10 cellular contexts compared by ENCODE assay signal in genomic region chr1:32953495-32953894, GRCh38. TPM values are rescaled to one million over a fixed set of nuclear protein-coding genes. Genes with fewer than 3 reads are reported as not detected.
DNase-seq lines count a peak whose midpoint lies in the region; ATAC-seq and TF ChIP-seq lines count a peak whose summit lies in the region.
"Had no signal": no experiment of that assay in that cellular context is flagged by ENCODE, and none has a peak within 500 bp of the region (broad histone marks: within the 10 kb centered on the region; RNA-seq: fewer than 3 reads in every experiment).

No MANE protein-coding gene starts in this region.

- H3K79me2 ChIP-seq in GM23248 (ENCODE audit: insufficient read depth) = peaks cover 84% of the 10 kb centered on the region

- H3K27ac ChIP-seq in GM23248 = peak overlapping the region; percentile 43

- WGBS in GM23248 (ENCODE audit: low coverage in 1 of 2, low lambda C conversion rate in 2 of 2, missing lambda C conversion rate in 2 of 2), 2 experiments = 0% methylated on average over 1 of the region's 1 CpG

- H3F3A ChIP-seq in GM23248 (ENCODE audit: insufficient read depth) = peaks cover 15% of the 10 kb centered on the region; the same call in 1 of the 2 replicates

- no peak overlapping the region for H3K9ac ChIP-seq in GM23248

- no peak for ATAC-seq in left lobe of liver

- no peaks in the 10 kb centered on the region for H3K27me3 ChIP-seq in GM23248 (replicated peaks; ENCODE audit: insufficient read depth)
- H3K27me3 ChIP-seq: esophagus muscularis mucosa had no signal

- H3K9me2 ChIP-seq in GM23248 (ENCODE audit: insufficient read depth) = no peaks in the 10 kb centered on the region

- no peaks in the 10 kb centered on the region for H3K9me3 ChIP-seq in GM23248 (ENCODE audit: low read depth)
- H3K9me3 ChIP-seq: esophagus muscularis mucosa had no signal

- TF ChIP-seq CTCF in cardiac fibroblast (IDR thresholded peaks at IDR 0.05; ENCODE audit: low read depth, low read length) = no peak

- H2AFZ ChIP-seq in GM23248 = no peak overlapping the region

- in situ Hi-C loops in GM23248 (cut with MboI) = no loop called here

- DNase-seq in GM23248 (peak; percentile 77), RKO (ENCODE audit: low spot score) (peak; percentile 51), cardiac fibroblast (ENCODE audit: low read depth in 2 of 2) (peak; percentile 35 to 88), pulmonary artery endothelial cell (ENCODE audit: low read depth, low spot score) (peak; percentile 47), SW480 (ENCODE audit: low spot score) (no peak), left lobe of liver (ENCODE audit: low spot score) (no peak)
- no peak for DNase-seq in effector CD4-positive, alpha-beta T cell
- DNase-seq: anterior cingulate cortex, NCI-H69 had no signal

- H4K20me1 ChIP-seq in GM23248 (ENCODE audit: insufficient read depth) = 0 out of 2 replicates have a peak, but pooled peaks cover 3% of the 10 kb centered on the region

- H3K4me2 ChIP-seq in GM23248 (ENCODE audit: unreplicated experiment) = peak overlapping the region; percentile 5

- H3K4me3 ChIP-seq in GM23248 = no peak overlapping the region
- no peak overlapping the region for H3K4me3 ChIP-seq in cardiac fibroblast (replicated peaks in 1 of 2; ENCODE audit: low read depth in 2 of 2, low read length in 2 of 2)
- H3K4me3 ChIP-seq: esophagus muscularis mucosa had no signal

- peaks cover 19% of the 10 kb centered on the region for H3K4me1 ChIP-seq in GM23248 (ENCODE audit: insufficient read depth)

- no peaks in the 10 kb centered on the region for H3K36me3 ChIP-seq in GM23248 (ENCODE audit: low read depth)

RNA-seq across cellular contexts. Expression of gene RNF19B, which starts 11.1 kb away (rescaled TPM):
- 9.5 and 11.1 TPM in 2 replicates for total RNA-seq in GM23248 (2014; rRNA removed; shearing (Covaris generic))
- 1.5 and 1.6 TPM in 2 replicates for polyA plus RNA-seq in GM23248 (2016; fragmentation: Nextera tagmentation; extraction: Ambion mirVana)
- total RNA-seq in pulmonary artery endothelial cell (30.9 and 31.2 TPM in 2 replicates), left lobe of liver (6.6 TPM)

RNA-seq across cellular contexts. Expression of gene TMEM54, which starts 52.3 kb away (rescaled TPM):
- 41.7 and 60.4 TPM in 2 replicates for total RNA-seq in GM23248 (2014; rRNA removed; shearing (Covaris generic))
- 33.7 and 36.1 TPM in 2 replicates for polyA plus RNA-seq in GM23248 (2016; fragmentation: Nextera tagmentation; extraction: Ambion mirVana)
- 53.0 and 53.6 TPM in 2 replicates for total RNA-seq in pulmonary artery endothelial cell
- 6.1 TPM for total RNA-seq in left lobe of liver

Comparison
In these comparisons a context has a peak if more than half of its experiments do, and no peak if none do; other contexts are left out.
1. DNase-seq: peak in GM23248 (single experiment), RKO (single experiment), cardiac fibroblast (2 of 2) and pulmonary artery endothelial cell (single experiment); none in effector CD4-positive, alpha-beta T cell (single experiment), SW480 (single experiment) and left lobe of liver (single experiment).